In genomic region chr13:75402787-75403186, GRCh38 we compare ENCODE assay signal across 20 cellular contexts.
A peak's percentile ranks its signal among the peaks of the same experiment; 100 is the strongest.
DNase-seq lines count a peak whose midpoint lies in the region; ATAC-seq and TF ChIP-seq lines count a peak whose summit lies in the region.
"Had no signal": no experiment of that assay in that cellular context is flagged by ENCODE, and none has a peak within 500 bp of the region (broad histone marks: within the 10 kb centered on the region; RNA-seq: fewer than 3 reads in every experiment).

No MANE protein-coding gene starts in this region.

- intact Hi-C loops in activated CD4-positive, alpha-beta T cell treated with anti-CD3 and anti-CD28 coated beads, Interleukin-2, amount 10 ng/mL, durations not matched to agents 24 days and 14 days (cut with micrococcal nuclease) = no loop called here
- intact Hi-C loops in right cardiac atrium (cut with DNase I) = no loop called here

- H3K4me1 Mint-ChIP-seq in activated CD4-positive, alpha-beta T cell treated with anti-CD3 and anti-CD28 coated beads, Interleukin-2, amount 10 ng/mL, durations not matched to agents 24 days and 14 days = no peaks in the 10 kb centered on the region
- H3K4me1 Mint-ChIP-seq in activated CD4-positive, alpha-beta T cell treated with anti-CD3 and anti-CD28 coated beads, Interleukin-2, amount 10 ng/mL, durations not matched to agents 7 days and 5 days = no peaks in the 10 kb centered on the region
- H3K4me1 Mint-ChIP-seq: activated B cell treated with CpG ODN at 0.5 μM for 24 hours; CD8-positive, alpha-beta memory T cell had no signal

- ATAC-seq in right cardiac atrium = peak; percentile 71 to 77
- ATAC-seq: GM23338; natural killer cell treated with Interleukin-12 subunit alpha and Interleukin-12 subunit beta and Interleukin-15 and Interleukin-18, amount 100 ng/mL, for 72 hours had no signal

- H3K36me3 Mint-ChIP-seq in activated CD4-positive, alpha-beta T cell treated with anti-CD3 and anti-CD28 coated beads, Interleukin-2, amount 10 ng/mL, durations not matched to agents 24 days and 14 days (ENCODE audit: low read depth) = no peaks in the 10 kb centered on the region
- no peaks in the 10 kb centered on the region for H3K36me3 Mint-ChIP-seq in activated CD4-positive, alpha-beta T cell treated with anti-CD3 and anti-CD28 coated beads, Interleukin-2, amount 10 ng/mL, durations not matched to agents 7 days and 5 days (ENCODE audit: low read depth)
- H3K36me3 Mint-ChIP-seq: CD8-positive, alpha-beta memory T cell; natural killer cell treated with Interleukin-12 subunit alpha and Interleukin-12 subunit beta and Interleukin-15 and Interleukin-18, amount 100 ng/mL, for 72 hours had no signal

- peak overlapping the region; percentile 95 for H3K27ac ChIP-seq in right cardiac atrium (ENCODE audit: low read length)
- H3K27ac ChIP-seq in coronary artery = no peak overlapping the region
- H3K27ac ChIP-seq: right lobe of liver, thoracic aorta had no signal

- H3K9me3 ChIP-seq in right cardiac atrium (ENCODE audit: control insufficient read depth, low read length) = no peaks in the 10 kb centered on the region
- H3K9me3 ChIP-seq: right lobe of liver, thoracic aorta had no signal

- POLR2A ChIA-PET in activated CD4-positive, alpha-beta T cell treated with anti-CD3 and anti-CD28 coated beads, Interleukin-2, amount 10 ng/mL, durations not matched to agents 7 days and 5 days (lab: Charles Lee) = no interaction called here

- peaks cover 6% of the 10 kb centered on the region for H3K9me3 Mint-ChIP-seq in activated CD4-positive, alpha-beta T cell treated with anti-CD3 and anti-CD28 coated beads, Interleukin-2, amount 10 ng/mL, durations not matched to agents 24 days and 14 days
- no peaks in the 10 kb centered on the region for H3K9me3 Mint-ChIP-seq in activated CD4-positive, alpha-beta T cell treated with anti-CD3 and anti-CD28 coated beads, Interleukin-2, amount 10 ng/mL, durations not matched to agents 7 days and 5 days
- H3K9me3 Mint-ChIP-seq: activated B cell treated with CpG ODN at 0.5 μM for 24 hours; CD8-positive, alpha-beta memory T cell; natural killer cell treated with Interleukin-12 subunit alpha and Interleukin-12 subunit beta and Interleukin-15 and Interleukin-18, amount 100 ng/mL, for 72 hours; T-helper 1 cell treated with Interleukin-12 subunit alpha and Interleukin-12 subunit beta and Interleukin-4 antibody, amounts not matched to agents 30 μg/mL and 1 μg/mL, for 36 hours had no signal

- no peaks in the 10 kb centered on the region for H3K27me3 ChIP-seq in right cardiac atrium (ENCODE audit: control insufficient read depth, insufficient read depth)
- H3K27me3 ChIP-seq: right lobe of liver had no signal

- WGBS in right cardiac atrium = 29% methylated on average over 2 of the region's 2 CpGs

- no peak overlapping the region for H3K27ac Mint-ChIP-seq in activated CD4-positive, alpha-beta T cell treated with anti-CD3 and anti-CD28 coated beads, Interleukin-2, amount 10 ng/mL, durations not matched to agents 24 days and 14 days
- no peak overlapping the region for H3K27ac Mint-ChIP-seq in activated CD4-positive, alpha-beta T cell treated with anti-CD3 and anti-CD28 coated beads, Interleukin-2, amount 10 ng/mL, durations not matched to agents 7 days and 5 days
- H3K27ac Mint-ChIP-seq: activated B cell treated with CpG ODN at 0.5 μM for 24 hours; CD8-positive, alpha-beta memory T cell; GM23338; natural killer cell treated with Interleukin-12 subunit alpha and Interleukin-12 subunit beta and Interleukin-15 and Interleukin-18, amount 100 ng/mL, for 72 hours; T-helper 1 cell treated with Interleukin-12 subunit alpha and Interleukin-12 subunit beta and Interleukin-4 antibody, amounts not matched to agents 30 μg/mL and 1 μg/mL, for 36 hours had no signal

- peak; percentile 43 for DNase-seq in activated CD4-positive, alpha-beta T cell treated with anti-CD3 and anti-CD28 coated beads, Interleukin-2, amount 10 ng/mL, durations not matched to agents 24 days and 14 days
- no peak for DNase-seq in activated CD4-positive, alpha-beta T cell treated with anti-CD3 and anti-CD28 coated beads, Interleukin-2, amount 10 ng/mL, durations not matched to agents 7 days and 5 days
- DNase-seq in NCI-H2227 treated with DMSO at 0.1 percent for 48 hours (lab: John Stamatoyannopoulos, UW) (peak; percentile 5), right cardiac atrium (peak; percentile 34 to 80 (median 74)), coronary artery (ENCODE audit: low spot score) (no peak), epidermal melanocyte (ENCODE audit: insufficient read length, low spot score) (no peak), T-helper 1 cell (no peak)
- no peak for DNase-seq in effector CD8-positive, alpha-beta T cell (lab: John Stamatoyannopoulos, UW)
- DNase-seq: activated B cell treated with CpG ODN at 0.5 μM for 24 hours; activated gamma-delta T cell treated with Interleukin-2 at 50 U/mL for 16 hours; CD8-positive, alpha-beta memory T cell; NCI-H1436 treated with DMSO at 0.1 percent for 48 hours; NCI-H524 treated with DMSO at 0.1 percent for 48 hours; right lobe of liver; stimulated activated CD4-positive, alpha-beta T cell treated with anti-CD3 and anti-CD28 coated beads, Interleukin-2, amount 100 ng/mL, for 48 hours had no signal

- H3K4me3 Mint-ChIP-seq in activated CD4-positive, alpha-beta T cell treated with anti-CD3 and anti-CD28 coated beads, Interleukin-2, amount 10 ng/mL, durations not matched to agents 24 days and 14 days = no peak overlapping the region
- no peak overlapping the region for H3K4me3 Mint-ChIP-seq in activated CD4-positive, alpha-beta T cell treated with anti-CD3 and anti-CD28 coated beads, Interleukin-2, amount 10 ng/mL, durations not matched to agents 7 days and 5 days
- H3K4me3 Mint-ChIP-seq: activated B cell treated with CpG ODN at 0.5 μM for 24 hours; CD8-positive, alpha-beta memory T cell; GM23338; natural killer cell treated with Interleukin-12 subunit alpha and Interleukin-12 subunit beta and Interleukin-15 and Interleukin-18, amount 100 ng/mL, for 72 hours; T-helper 1 cell treated with Interleukin-12 subunit alpha and Interleukin-12 subunit beta and Interleukin-4 antibody, amounts not matched to agents 30 μg/mL and 1 μg/mL, for 36 hours had no signal

- no peak for TF ChIP-seq CTCF in coronary artery (IDR thresholded peaks at IDR 0.05)

- CTCF ChIA-PET in activated CD4-positive, alpha-beta T cell treated with anti-CD3 and anti-CD28 coated beads, Interleukin-2, amount 10 ng/mL, durations not matched to agents 7 days and 5 days (lab: Charles Lee) = no interaction called here

- peaks cover 11% of the 10 kb centered on the region for H3K4me1 ChIP-seq in right cardiac atrium (ENCODE audit: control insufficient read depth, insufficient read depth, low read length)

- H3K27me3 Mint-ChIP-seq in activated CD4-positive, alpha-beta T cell treated with anti-CD3 and anti-CD28 coated beads, Interleukin-2, amount 10 ng/mL, durations not matched to agents 24 days and 14 days = peaks cover 12% of the 10 kb centered on the region
- H3K27me3 Mint-ChIP-seq in activated CD4-positive, alpha-beta T cell treated with anti-CD3 and anti-CD28 coated beads, Interleukin-2, amount 10 ng/mL, durations not matched to agents 7 days and 5 days = no peaks in the 10 kb centered on the region

- H3K4me3 ChIP-seq in right cardiac atrium (ENCODE audit: low read length) (no peak overlapping the region), coronary artery (no peak overlapping the region)
- H3K4me3 ChIP-seq: GM23338, lung, right lobe of liver, thoracic aorta had no signal

Comparison
In these comparisons a context has a peak if more than half of its experiments do, and no peak if none do; other contexts are left out.
1. DNase-seq: peak in activated CD4-positive, alpha-beta T cell treated with anti-CD3 and anti-CD28 coated beads, Interleukin-2, amount 10 ng/mL, durations not matched to agents 24 days and 14 days (single experiment), NCI-H2227 treated with DMSO at 0.1 percent for 48 hours (single experiment) and right cardiac atrium (3 of 3); none in activated CD4-positive, alpha-beta T cell treated with anti-CD3 and anti-CD28 coated beads, Interleukin-2, amount 10 ng/mL, durations not matched to agents 7 days and 5 days (single experiment), coronary artery (single experiment), effector CD8-positive, alpha-beta T cell (single experiment), epidermal melanocyte (single experiment) and T-helper 1 cell (0 of 5).